Comparison of ENCODE assay signal across 24 cellular contexts in genomic region chrX:153052534-153052933, GRCh38. TPM values are rescaled to one million over a fixed set of nuclear protein-coding genes. Genes with fewer than 3 reads are reported as not detected.
DNase-seq lines count a peak whose midpoint lies in the region; ATAC-seq and TF ChIP-seq lines count a peak whose summit lies in the region.
"Had no signal": no experiment of that assay in that cellular context is flagged by ENCODE, and none has a peak within 500 bp of the region (broad histone marks: within the 10 kb centered on the region; RNA-seq: fewer than 3 reads in every experiment).

No MANE protein-coding gene starts in this region.

- H3K36me3 ChIP-seq in adipocyte (ENCODE audit: control insufficient read depth, insufficient read depth, low read length, severe bottlenecking): no peaks in the 10 kb centered on the region
- H3K36me3 ChIP-seq: BE2C, Peyer's patch had no signal

- TF ChIP-seq CTCF in endothelial cell (IDR thresholded peaks at IDR 0.05; ENCODE audit: unreplicated experiment) (peak; percentile 22), retinal pigment epithelial cell (conservative IDR thresholded peaks at IDR 0.05; ENCODE audit: low read depth, low read length) (peak; percentile 13)

- no peak overlapping the region for H3K9ac ChIP-seq in adipocyte (ENCODE audit: low read length)
- H3K9ac ChIP-seq: GM23248 had no signal

- no peak overlapping the region for H3K4me3 ChIP-seq in adipocyte (ENCODE audit: low read length)
- H3K4me3 ChIP-seq in retinal pigment epithelial cell (ENCODE audit: low read length): no peak overlapping the region
- H3K4me3 ChIP-seq: GM23248, Peyer's patch had no signal

- peaks cover 5% of the 10 kb centered on the region for H3K36me3 Mint-ChIP-seq in endothelial cell (ENCODE audit: low read depth, unreplicated experiment)

- no peaks in the 10 kb centered on the region for H3K4me1 ChIP-seq in adipocyte (ENCODE audit: control insufficient read depth, insufficient read depth, low read length)
- H3K4me1 ChIP-seq: BE2C, Peyer's patch had no signal

- intact Hi-C loops in posterior vena cava (cut with DNase I): no loop called here

- no peak overlapping the region for H3K27ac Mint-ChIP-seq in endothelial cell (ENCODE audit: unreplicated experiment)

- peaks cover 60% of the 10 kb centered on the region for H3K27me3 ChIP-seq in adipocyte (replicated peaks; ENCODE audit: control insufficient read depth, insufficient read depth, low read length)
- H3K27me3 ChIP-seq: Peyer's patch had no signal

- H3K4me3 Mint-ChIP-seq in endothelial cell (ENCODE audit: unreplicated experiment): no peak overlapping the region

- no peaks in the 10 kb centered on the region for H3K4me1 Mint-ChIP-seq in endothelial cell (ENCODE audit: unreplicated experiment)

- peaks cover 7% of the 10 kb centered on the region for H3K27me3 Mint-ChIP-seq in endothelial cell (ENCODE audit: unreplicated experiment)

- DNase-seq in EH (ENCODE audit: low read depth) (peak; percentile 3), adipocyte (ENCODE audit: low read depth) (peak; percentile 9), endothelial cell (ENCODE audit: low spot score) (no peak), retinal pigment epithelial cell (ENCODE audit: low read depth) (no peak), posterior vena cava (ENCODE audit: low spot score) (no peak)
- DNase-seq in activated T-cell treated with anti-CD3 and anti-CD28 coated beads, Interleukin-2, amount 50 U/mL, for 1 hour: no peak
- DNase-seq: BE2C, DMS153, GM23248, H7, KBM-7, MV-4-11, NCI-H1105 treated with DMSO at 0.1 percent for 48 hours, NCI-H146, NCI-H2029, NCI-H446 treated with DMSO at 0.1 percent for 48 hours, NCI-H526, NCI-H82, Peyer's patch, SHP77 treated with DMSO at 0.1 percent for 48 hours had no signal

- H3K9me3 ChIP-seq in adipocyte (ENCODE audit: control insufficient read depth, low read length): peaks cover 18% of the 10 kb centered on the region
- H3K9me3 ChIP-seq: BE2C had no signal

- ATAC-seq in HG02588 (IDR thresholded peaks at IDR 0.05; ENCODE audit: unreplicated experiment): no peak

- H3K9me3 Mint-ChIP-seq in endothelial cell (ENCODE audit: unreplicated experiment): peaks cover 8% of the 10 kb centered on the region

RNA-seq across cellular contexts. Expression of gene PNMA3, which starts 3.7 kb away (rescaled TPM):
- total RNA-seq in endothelial cell (ENCODE audit: unreplicated experiment) (1.4 TPM), posterior vena cava (under 1 TPM in 1 of 2 donors, not detected in 1; 0.14 TPM)
- total RNA-seq: G401, GM23248, LHCN-M2, MCF 10A had no signal

RNA-seq across cellular contexts. Expression of gene PNMA6A, which starts 19.7 kb away (rescaled TPM):
- total RNA-seq in endothelial cell (ENCODE audit: unreplicated experiment) (1.3 TPM), posterior vena cava (1 to 10 TPM; 1.4 to 1.5 TPM)
- total RNA-seq: LHCN-M2, MCF 10A had no signal

RNA-seq across cellular contexts. Expression of gene PNMA5, which starts 58.6 kb away (rescaled TPM):
- total RNA-seq in endothelial cell (ENCODE audit: unreplicated experiment): not detected
- not detected for total RNA-seq in posterior vena cava
- total RNA-seq: G401, GM23248, H7, LHCN-M2, MCF 10A, Peyer's patch had no signal

Comparison
In these comparisons a context has a peak if more than half of its experiments do, and no peak if none do; other contexts are left out.
1. DNase-seq: peak in EH (single experiment) and adipocyte (single experiment); none in endothelial cell (single experiment), retinal pigment epithelial cell (single experiment), posterior vena cava (single experiment) and activated T-cell treated with anti-CD3 and anti-CD28 coated beads, Interleukin-2, amount 50 U/mL, for 1 hour (single experiment).